In genomic region chr11:1763796-1764661, GRCh38 we compare ENCODE assay signal across 1 cellular context.
TF ChIP-seq lines count a peak whose summit lies in the region.

TSS of gene CTSD (minus strand) at chr11:1763927. CDS start at chr11:1763859, 68 bp downstream.

TF ChIP-seq in H1, 55 proteins besides CTCF, POLR2A, EP300 and RAD21 (continued from another document):
- no peak for TF ChIP-seq SP1 (IDR thresholded peaks at IDR 0.05; ENCODE audit: low read depth, low read length)
- TF ChIP-seq HDAC6 (IDR thresholded peaks at IDR 0.05; ENCODE audit: low read depth, low read length): no peak
- no peak for TF ChIP-seq SUZ12 (IDR thresholded peaks at IDR 0.05; ENCODE audit: low read length)
- TF ChIP-seq ATF3 (IDR thresholded peaks at IDR 0.05; ENCODE audit: insufficient read depth, low read depth, low read length): peak; percentile 93
- no peak for TF ChIP-seq BACH1 (IDR thresholded peaks at IDR 0.05; ENCODE audit: low read length)
- no peak for TF ChIP-seq CTBP2 (IDR thresholded peaks at IDR 0.05; ENCODE audit: borderline replicate concordance, insufficient read depth, insufficient read length, low read length)
- TF ChIP-seq CEBPB (IDR thresholded peaks at IDR 0.05; ENCODE audit: low read depth, low read length): no peak
- peak; percentile 70 for TF ChIP-seq TEAD4 (IDR thresholded peaks at IDR 0.05; ENCODE audit: low read depth, low read length)
- TF ChIP-seq E2F6 (IDR thresholded peaks at IDR 0.05): peak; percentile 90
- TF ChIP-seq SIRT6 (IDR thresholded peaks at IDR 0.05; ENCODE audit: low read length): no peak
- 0 out of 2 replicates have a peak, but pooled peaks have one; percentile 36 for TF ChIP-seq KDM5A (IDR thresholded peaks at IDR 0.05; ENCODE audit: low read length)
- TF ChIP-seq TAF1 (IDR thresholded peaks at IDR 0.05; ENCODE audit: low read depth, low read length): peak; percentile 65
- TF ChIP-seq GTF2F1 (IDR thresholded peaks at IDR 0.05; ENCODE audit: borderline replicate concordance, low read depth, low read length): no peak
- no peak for TF ChIP-seq RNF2 (IDR thresholded peaks at IDR 0.05; ENCODE audit: borderline replicate concordance, low read depth, low read length, missing control alignments, poor library complexity, severe bottlenecking)
- no peak for TF ChIP-seq JUND (IDR thresholded peaks at IDR 0.05; ENCODE audit: low read length)
- TF ChIP-seq TCF12 (IDR thresholded peaks at IDR 0.05; ENCODE audit: low read depth, low read length): no peak
- no peak for TF ChIP-seq SIX5 (IDR thresholded peaks at IDR 0.05; ENCODE audit: low read depth, low read length)
- no peak for TF ChIP-seq FOSL1 (IDR thresholded peaks at IDR 0.05; ENCODE audit: insufficient read depth, low read depth, low read length)
- no peak for TF ChIP-seq MAFK (IDR thresholded peaks at IDR 0.05; ENCODE audit: low read depth, low read length)
- peak; percentile 40 for TF ChIP-seq NRF1 (IDR thresholded peaks at IDR 0.05; ENCODE audit: low read depth, low read length)
- no peak for TF ChIP-seq NANOG (IDR thresholded peaks at IDR 0.05; ENCODE audit: insufficient read depth, low read depth, low read length, poor library complexity, severe bottlenecking)
- no peak for TF ChIP-seq RBBP5 (IDR thresholded peaks at IDR 0.05; ENCODE audit: borderline replicate concordance, low read depth, low read length)
- TF ChIP-seq SP2 (IDR thresholded peaks at IDR 0.05; ENCODE audit: low read length): no peak
- no peak for TF ChIP-seq CBX8 (IDR thresholded peaks at IDR 0.05; ENCODE audit: borderline replicate concordance, low read depth, low read length)
- TF ChIP-seq BCL11A (IDR thresholded peaks at IDR 0.05; ENCODE audit: low read depth in 2 of 2, low read length in 2 of 2): no peak
- no peak for TF ChIP-seq CHD7 (IDR thresholded peaks at IDR 0.05; ENCODE audit: insufficient replicate concordance, low read length)
- TF ChIP-seq CHD1 (IDR thresholded peaks at IDR 0.05; ENCODE audit: low read depth, low read length): no peak
- TF ChIP-seq HDAC2 (IDR thresholded peaks at IDR 0.05; ENCODE audit: borderline replicate concordance in 1 of 2, low read depth in 2 of 2, low read length in 2 of 2): no peak
- TF ChIP-seq SRF (IDR thresholded peaks at IDR 0.05; ENCODE audit: low read depth, low read length): no peak
- peak; percentile 78; the same call in 1 of the 2 replicates for TF ChIP-seq SP4 (IDR thresholded peaks at IDR 0.05; ENCODE audit: low read length)
- no peak for TF ChIP-seq ASH2L (IDR thresholded peaks at IDR 0.05; ENCODE audit: low read length)
- TF ChIP-seq KDM1A (IDR thresholded peaks at IDR 0.05; ENCODE audit: borderline replicate concordance, low read length): 0 out of 2 replicates have a peak, but pooled peaks have one; percentile 16
- TF ChIP-seq, protein P1, sequence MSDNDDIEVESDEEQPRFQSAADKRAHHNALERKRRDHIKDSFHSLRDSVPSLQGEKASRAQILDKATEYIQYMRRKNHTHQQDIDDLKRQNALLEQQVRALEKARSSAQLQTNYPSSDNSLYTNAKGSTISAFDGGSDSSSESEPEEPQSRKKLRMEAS (IDR thresholded peaks at IDR 0.05): peak; percentile 96
- TF ChIP-seq TBP (IDR thresholded peaks at IDR 0.05; ENCODE audit: low read depth, low read length): peak; percentile 15; the same call in 1 of the 2 replicates
- no peak for TF ChIP-seq CHD2 (IDR thresholded peaks at IDR 0.05; ENCODE audit: low read length)
- peak; percentile 73; the same call in 1 of the 2 replicates for TF ChIP-seq PHF8 (conservative IDR thresholded peaks at IDR 0.05; ENCODE audit: low read depth, low read length)
- peak; percentile 67; the same call in 1 of the 2 replicates for TF ChIP-seq CREB1 (IDR thresholded peaks at IDR 0.05)
- no peak for TF ChIP-seq JUN (IDR thresholded peaks at IDR 0.05; ENCODE audit: low read depth, low read length)
TF ChIP-seq in H1: peak in this region for 16.
